Comparison of ENCODE assay signal across 10 cellular contexts in the genomic region with DNA sequence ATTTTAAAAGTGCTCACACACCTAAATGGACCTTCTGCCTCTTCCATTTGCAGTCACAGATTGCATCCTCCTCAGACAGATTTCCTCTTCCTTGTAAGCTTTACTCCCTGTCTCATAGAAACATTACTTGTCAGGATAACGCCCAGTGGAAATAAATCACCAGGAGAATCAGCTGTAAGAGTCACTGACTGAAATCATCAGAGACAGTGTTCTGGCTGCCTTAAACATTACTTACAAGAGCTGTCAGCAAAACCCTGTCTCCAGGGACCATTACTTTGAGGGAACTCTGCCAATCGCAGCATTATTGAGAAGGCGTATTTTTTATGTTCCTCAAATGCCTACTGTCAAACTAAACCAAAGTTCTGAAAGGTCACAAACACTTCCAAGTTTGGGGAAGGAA. TPM values are rescaled to one million over a fixed set of nuclear protein-coding genes. Genes with fewer than 3 reads are reported as not detected.
DNase-seq lines count a peak whose midpoint lies in the region; ATAC-seq and TF ChIP-seq lines count a peak whose summit lies in the region.
"Had no signal": no experiment of that assay in that cellular context is flagged by ENCODE, and none has a peak within 500 bp of the region (broad histone marks: within the 10 kb centered on the region; RNA-seq: fewer than 3 reads in every experiment).

No MANE protein-coding gene starts in this region.

- H3K27me3 ChIP-seq in brain microvascular endothelial cell (replicated peaks) (no peaks in the 10 kb centered on the region), tibial nerve (no peaks in the 10 kb centered on the region), ovary (no peaks in the 10 kb centered on the region)

- H3K9me3 ChIP-seq in tibial nerve (no peaks in the 10 kb centered on the region), ovary (no peaks in the 10 kb centered on the region)

- intact Hi-C loops in ovary (cut with DNase I): loop anchor here in 1 of 4 donors (10.0 kb wide), 1 partner anchor 49 kb away; no protein-coding TSS in a partner anchor

- no peak for ATAC-seq in GM18909 (IDR thresholded peaks at IDR 0.05; ENCODE audit: poor library complexity, unreplicated experiment)
- ATAC-seq: stimulated activated naive B cell treated with anti-CD40 and anti-IgM and Interleukin-4, amounts not matched to agents 10 μg/mL and 1 μg/mL and 100 μg/mL, for 72 hours had no signal

- H3K4me3 ChIP-seq in brain microvascular endothelial cell (ENCODE audit: low read depth, low read length) (no peak overlapping the region), tibial nerve (no peak overlapping the region), ovary (no peak overlapping the region)

- DNase-seq in M059J (ENCODE audit: low read depth) (peak; percentile 73), brain microvascular endothelial cell (peak; percentile 34), iris pigment epithelial cell (ENCODE audit: low read depth) (peak; percentile 40), tibial nerve (ENCODE audit: low spot score in 2 of 2) (no peak), ovary (no peak)
- no peak for DNase-seq in activated effector memory CD4-positive, alpha-beta T cell treated with Interleukin-2 at 50 U/mL for 16 hours
- DNase-seq: activated CD4-positive, alpha-beta memory T cell treated with anti-CD3 and anti-CD28 coated beads, Interleukin-2, amount 10 ng/mL, durations not matched to agents 7 days and 5 days; amygdala; stimulated activated naive B cell treated with anti-CD40 and anti-IgM and Interleukin-4, amounts not matched to agents 10 μg/mL and 1 μg/mL and 100 μg/mL, for 72 hours had no signal

- in situ Hi-C loops in brain microvascular endothelial cell (cut with HindIII; ENCODE audit: low pct_ligation_motif_present, low sequenced_read_pairs): no loop called here

- peaks cover 0 to 19% (median 4%) of the 10 kb centered on the region in 4 donors for H3K4me1 ChIP-seq in tibial nerve
- H3K4me1 ChIP-seq in ovary (ENCODE audit: insufficient read depth): peaks cover 3% of the 10 kb centered on the region

- TF ChIP-seq CTCF in brain microvascular endothelial cell (IDR thresholded peaks at IDR 0.05; ENCODE audit: low read depth, low read length, missing control alignments) (no peak), tibial nerve (IDR thresholded peaks at IDR 0.05) (no peak), ovary (IDR thresholded peaks at IDR 0.05) (no peak)

- H3K27ac ChIP-seq in brain microvascular endothelial cell (no peak overlapping the region), tibial nerve (peak overlapping the region in 3 of 4 donors; percentile 19 to 65 (median 40)), ovary (no peak overlapping the region)

- TF ChIP-seq POLR2A in tibial nerve (IDR thresholded peaks at IDR 0.05): no peak
- no peak for TF ChIP-seq POLR2A in ovary (IDR thresholded peaks at IDR 0.05)

- TF ChIP-seq EP300 in tibial nerve (IDR thresholded peaks at IDR 0.05) (no peak), ovary (IDR thresholded peaks at IDR 0.05) (no peak)

- 43 to 45% methylated on average over 3 of the region's 3 CpGs for WGBS in tibial nerve, 2 donors
- WGBS in ovary, 3 donors: 31 to 32% (median 31%) methylated on average over 3 of the region's 3 CpGs

- no peaks in the 10 kb centered on the region for H3K36me3 ChIP-seq in brain microvascular endothelial cell (replicated peaks)
- no peaks in the 10 kb centered on the region for H3K36me3 ChIP-seq in tibial nerve
- H3K36me3 ChIP-seq in ovary: no peaks in the 10 kb centered on the region

RNA-seq across cellular contexts. Expression of gene DPYSL3, which starts 5.9 kb away (rescaled TPM):
- total RNA-seq in M059J (2014; rRNA removed; shearing (Covaris generic)): 70.7 and 88.2 TPM in 2 replicates
- 10 to 100 TPM; 38.9 to 68.0 (median 50.0) TPM for total RNA-seq in tibial nerve
- 100 to 1,000 TPM in 5 of 7 donors, 10 to 100 TPM in 2; 77.9 to 219 (median 155) TPM for total RNA-seq in ovary
- 100 to 1,000 TPM; 159 to 606 TPM for polyA plus RNA-seq in ovary
- total RNA-seq: activated CD4-positive, alpha-beta memory T cell treated with anti-CD3 and anti-CD28 coated beads, Interleukin-2, amount 10 ng/mL, durations not matched to agents 7 days and 5 days had no signal

Comparison
In these comparisons a context has a peak if more than half of its experiments do, and no peak if none do; other contexts are left out.
1. DNase-seq: peak in M059J (single experiment), brain microvascular endothelial cell (single experiment) and iris pigment epithelial cell (single experiment); none in tibial nerve (0 of 2), ovary (0 of 5) and activated effector memory CD4-positive, alpha-beta T cell treated with Interleukin-2 at 50 U/mL for 16 hours (single experiment).
2. H3K27ac ChIP-seq: peak in tibial nerve (3 of 4); none in brain microvascular endothelial cell (single experiment) and ovary (0 of 2).